8 cellular contexts compared by ENCODE assay signal in the genomic region with DNA sequence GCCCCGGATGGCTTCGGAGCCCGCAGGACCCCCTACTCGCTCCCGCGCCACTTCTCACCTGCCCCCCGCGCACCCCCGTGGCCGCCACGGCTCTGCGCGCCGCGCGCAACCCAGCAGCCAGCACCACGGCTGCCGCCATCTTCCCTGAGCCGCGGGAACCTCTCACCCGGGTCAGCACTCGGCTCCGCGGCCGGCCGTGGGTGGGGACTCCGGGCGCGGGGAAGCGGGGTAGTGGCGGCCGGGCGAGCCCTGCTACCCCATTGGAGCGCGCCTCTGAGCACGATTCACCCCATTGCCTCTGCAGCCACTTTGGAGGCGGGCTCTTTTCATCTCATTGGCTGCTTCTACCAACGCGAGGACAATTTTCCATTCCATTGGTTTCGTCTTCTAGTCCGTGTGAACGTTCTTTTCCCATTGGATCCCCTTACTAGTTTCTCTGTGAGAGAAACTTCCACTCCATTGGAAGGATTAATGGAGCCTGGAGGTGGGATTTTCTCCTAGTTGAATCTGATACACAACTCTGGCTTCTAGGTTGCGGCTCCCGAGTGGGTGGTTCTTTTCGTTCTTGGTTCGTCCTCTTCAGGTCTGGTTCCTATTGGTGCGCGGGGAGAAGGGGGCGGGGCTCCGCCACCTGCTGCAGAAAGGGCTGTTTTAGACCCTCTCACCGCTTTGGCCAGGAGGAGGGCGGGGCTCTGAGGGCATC. TPM values are rescaled to one million over a fixed set of nuclear protein-coding genes. Genes with fewer than 3 reads are reported as not detected.
DNase-seq lines count a peak whose midpoint lies in the region; ATAC-seq, FAIRE-seq and TF ChIP-seq lines count a peak whose summit lies in the region.

A gene (minus strand): TSS at position 202 of the 703 bp plus-strand sequence. CDS start 63 bp downstream, at position 139.

- H3K4me3 Mint-ChIP-seq in chondrocyte (ENCODE audit: unreplicated experiment) = peak within 1 kb of the TSS; percentile 84

- FAIRE-seq in kidney (lab: Jason Lieb, UNC) = peak; percentile 96

- H3K4me1 ChIP-seq in kidney (ENCODE audit: control insufficient read depth in 1 of 2, insufficient read depth in 1 of 2, low read depth in 1 of 2, low read length in 2 of 2) = peaks cover 17 to 27% of the 10 kb centered on the region in 2 donors

- TF ChIP-seq CTCF in chondrocyte (IDR thresholded peaks at IDR 0.05) = no peak
- no peak for TF ChIP-seq CTCF in kidney (IDR thresholded peaks at IDR 0.05; ENCODE audit: borderline replicate concordance, extremely low read depth, insufficient read depth)

- H3K36me3 ChIP-seq in kidney (ENCODE audit: control insufficient read depth in 1 of 2, insufficient read depth in 2 of 2, low read length in 2 of 2) = no peaks in the 10 kb centered on the region

- peak; percentile 95 for TF ChIP-seq POLR2A in GM19193 (IDR thresholded peaks at IDR 0.05; ENCODE audit: extremely low read depth, insufficient read depth, insufficient read length)

- no peaks in the 10 kb centered on the region for H3K9me3 Mint-ChIP-seq in chondrocyte (ENCODE audit: low read depth)

- peak within 1 kb of the TSS; percentile 91 for H3K27ac Mint-ChIP-seq in chondrocyte (ENCODE audit: unreplicated experiment)

- ATAC-seq in HG03439 (IDR thresholded peaks at IDR 0.05; ENCODE audit: unreplicated experiment) = peak; percentile 79

- DNase-seq in AML-193 (lab: John Stamatoyannopoulos, UW) (peak; percentile 97 to 98), NCI-H510A treated with DMSO at 0.1 percent for 48 hours (lab: John Stamatoyannopoulos, UW) (peak; percentile 98), chondrocyte (ENCODE audit: low spot score) (peak; percentile 97), kidney (peak; percentile 99)
- peak; percentile 97 for DNase-seq in activated CD4-positive, alpha-beta T cell treated with anti-CD3 and anti-CD28 coated beads for 24 hours (ENCODE audit: low read depth in 2 of 2)
- DNase-seq in stimulated activated CD4-positive, alpha-beta T cell treated with anti-CD3 and anti-CD28 coated beads, Interleukin-15, amount 100 ng/mL, for 24 hours = peak; percentile 99

- peak within 1 kb of the TSS; percentile 82 to 87 for H3K9ac ChIP-seq in kidney (ENCODE audit: low read length in 2 of 2)

- H3K27me3 Mint-ChIP-seq in chondrocyte (ENCODE audit: low read depth) = no peaks in the 10 kb centered on the region

- H3K4me1 Mint-ChIP-seq in chondrocyte (ENCODE audit: low read depth) = peaks cover 32% of the 10 kb centered on the region

- H3K4me3 ChIP-seq in kidney (ENCODE audit: low read length in 2 of 2) = peak within 1 kb of the TSS; percentile 65 to 71

- H3K27ac ChIP-seq in kidney (ENCODE audit: low read depth in 2 of 2, low read length in 2 of 2) = peak within 1 kb of the TSS; percentile 98 to 99

- intact Hi-C loops in kidney (cut with DNase I) = no loop called here

- H3K36me3 Mint-ChIP-seq in chondrocyte (ENCODE audit: low read depth) = no peaks in the 10 kb centered on the region

- no peaks in the 10 kb centered on the region for H3K9me3 ChIP-seq in kidney (ENCODE audit: control insufficient read depth in 1 of 2, low read length in 2 of 2)

RNA-seq across cellular contexts. Expression of the gene that starts here (rescaled TPM):
- total RNA-seq in chondrocyte (30.3 to 32.8 TPM (median 32.0 TPM) in 3 replicates), kidney (55.1 TPM)
- 307 TPM for polyA plus RNA-seq in kidney (ENCODE audit: insufficient read depth, low read depth, low replicate concordance)

Comparison
In these comparisons a context has a peak if more than half of its experiments do, and no peak if none do; other contexts are left out.
1. Peak in every context shown above with its lines: DNase-seq, ATAC-seq, H3K4me3 ChIP-seq and H3K27ac ChIP-seq.